1 cellular context compared by ENCODE assay signal in genomic region chr5:158026248-158027031, GRCh38.
A peak's percentile ranks its signal among the peaks of the same experiment; 100 is the strongest.
TF ChIP-seq lines count a peak whose summit lies in the region.

No MANE protein-coding gene starts in this region.

TF ChIP-seq in HEK293, 187 proteins besides CTCF, POLR2A, EP300 and RAD21 (continued from another document):
- TF ChIP-seq BCL6B (tag by site-specific recombination; IDR thresholded peaks at IDR 0.05), result peak; percentile 37; the same call in 1 of the 2 replicates
- no peak for TF ChIP-seq ZNF404 (tag by site-specific recombination; IDR thresholded peaks at IDR 0.05)
- 0 out of 2 replicates have a peak, but pooled peaks have one; percentile 16 for TF ChIP-seq PRDM6 (tag by site-specific recombination; IDR thresholded peaks at IDR 0.05)
- TF ChIP-seq ZFHX2 (tag by site-specific recombination; conservative IDR thresholded peaks at IDR 0.05), result peak; percentile 62
- peak; percentile 63; the same call in 1 of the 2 replicates for TF ChIP-seq ZNF561 (tag by site-specific recombination; IDR thresholded peaks at IDR 0.05; ENCODE audit: borderline replicate concordance)
- no peak for TF ChIP-seq ZNF214 (tag by site-specific recombination; IDR thresholded peaks at IDR 0.05; ENCODE audit: borderline replicate concordance)
- no peak for TF ChIP-seq ZNF629 (tag by site-specific recombination; IDR thresholded peaks at IDR 0.05)
- TF ChIP-seq ZNF658 (tag by site-specific recombination; IDR thresholded peaks at IDR 0.05), result no peak
- no peak for TF ChIP-seq ZNF423 (tag by site-specific recombination; IDR thresholded peaks at IDR 0.05)
- no peak for TF ChIP-seq PRDM1 (tag by site-specific recombination; IDR thresholded peaks at IDR 0.05)
- TF ChIP-seq GLIS1 (tag by site-specific recombination; IDR thresholded peaks at IDR 0.05), result no peak
- TF ChIP-seq ZNF335 (tag by site-specific recombination; conservative IDR thresholded peaks at IDR 0.05), result 0 out of 2 replicates have a peak, but pooled peaks have one; percentile 29
- TF ChIP-seq ZNF37A (tag by site-specific recombination; IDR thresholded peaks at IDR 0.05), result no peak
- no peak for TF ChIP-seq ZNF707 (tag by site-specific recombination; IDR thresholded peaks at IDR 0.05)
- TF ChIP-seq, protein P1, sequence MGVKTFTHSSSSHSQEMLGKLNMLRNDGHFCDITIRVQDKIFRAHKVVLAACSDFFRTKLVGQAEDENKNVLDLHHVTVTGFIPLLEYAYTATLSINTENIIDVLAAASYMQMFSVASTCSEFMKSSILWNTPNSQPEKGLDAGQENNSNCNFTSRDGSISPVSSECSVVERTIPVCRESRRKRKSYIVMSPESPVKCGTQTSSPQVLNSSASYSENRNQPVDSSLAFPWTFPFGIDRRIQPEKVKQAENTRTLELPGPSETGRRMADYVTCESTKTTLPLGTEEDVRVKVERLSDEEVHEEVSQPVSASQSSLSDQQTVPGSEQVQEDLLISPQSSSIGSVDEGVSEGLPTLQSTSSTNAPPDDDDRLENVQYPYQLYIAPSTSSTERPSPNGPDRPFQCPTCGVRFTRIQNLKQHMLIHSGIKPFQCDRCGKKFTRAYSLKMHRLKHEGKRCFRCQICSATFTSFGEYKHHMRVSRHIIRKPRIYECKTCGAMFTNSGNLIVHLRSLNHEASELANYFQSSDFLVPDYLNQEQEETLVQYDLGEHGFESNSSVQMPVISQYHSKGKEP (tag by site-specific recombination; IDR thresholded peaks at IDR 0.05), result no peak
- no peak for TF ChIP-seq HOXC10 (CRISPR knock-in tag; IDR thresholded peaks at IDR 0.05)
- peak; percentile 55; the same call in 1 of the 2 replicates for TF ChIP-seq OSR2 (tag by site-specific recombination; IDR thresholded peaks at IDR 0.05)
- TF ChIP-seq ZNF785 (tag by site-specific recombination; IDR thresholded peaks at IDR 0.05), result no peak
- TF ChIP-seq ZNF26 (tag by site-specific recombination; IDR thresholded peaks at IDR 0.05), result no peak
- TF ChIP-seq ZNF16 (tag by site-specific recombination; IDR thresholded peaks at IDR 0.05; ENCODE audit: low read depth), result no peak
- no peak for TF ChIP-seq ZNF433 (tag by site-specific recombination; IDR thresholded peaks at IDR 0.05; ENCODE audit: low read depth)
